ENCODE assay signal across 16 cellular contexts in genomic region chr9:14097666-14098065, GRCh38.
DNase-seq lines count a peak whose midpoint lies in the region; ATAC-seq, FAIRE-seq and TF ChIP-seq lines count a peak whose summit lies in the region.
"Had no signal": no experiment of that assay in that cellular context is flagged by ENCODE, and none has a peak within 500 bp of the region (broad histone marks: within the 10 kb centered on the region; RNA-seq: fewer than 3 reads in every experiment).

No MANE protein-coding gene starts in this region.

- H3K4me2 ChIP-seq in endothelial cell of umbilical vein (ENCODE audit: insufficient read depth, low read length): peak overlapping the region; percentile 78

- no peaks in the 10 kb centered on the region for H4K20me1 ChIP-seq in endothelial cell of umbilical vein (replicated peaks; ENCODE audit: control insufficient read depth, extremely low read depth, insufficient read depth, low read length)

- peaks cover 5% of the 10 kb centered on the region for H3K79me2 ChIP-seq in endothelial cell of umbilical vein (ENCODE audit: control insufficient read depth, insufficient read depth, low read length)

- TF ChIP-seq POLR2A in right lobe of liver (IDR thresholded peaks at IDR 0.05): no peak
- peak; percentile 7 for TF ChIP-seq POLR2A in endothelial cell of umbilical vein (IDR thresholded peaks at IDR 0.05; ENCODE audit: low read depth, low read length)
- no peak for TF ChIP-seq POLR2A in Peyer's patch (IDR thresholded peaks at IDR 0.05)

- no TSS peak for BruUV-seq in endothelial cell of umbilical vein (replicated peaks; lab: Mats Ljungman, UMichigan)

- no peak overlapping the region for H2AFZ ChIP-seq in endothelial cell of umbilical vein (ENCODE audit: low read depth, low read length)

- no peak for ATAC-seq in right lobe of liver
- ATAC-seq: HCT116 had no signal

- H3K9me3 ChIP-seq in liver (ENCODE audit: control insufficient read depth in 4 of 4, low read length in 3 of 4) (no peaks in the 10 kb centered on the region), right lobe of liver (no peaks in the 10 kb centered on the region), endothelial cell of umbilical vein (replicated peaks; ENCODE audit: control insufficient read depth, insufficient read depth, low read length) (no peaks in the 10 kb centered on the region), Peyer's patch (no peaks in the 10 kb centered on the region)

- WGBS in liver: 65% methylated on average over 1 of the region's 1 CpG
- WGBS in right lobe of liver (ENCODE audit: insufficient coverage, low coverage, low lambda C conversion rate, missing lambda C conversion rate): 50% methylated on average over 1 of the region's 1 CpG

- no peak overlapping the region for H3K4me3 ChIP-seq in liver (ENCODE audit: low read depth in 1 of 3, low read length in 3 of 3)
- no peak overlapping the region for H3K4me3 ChIP-seq in right lobe of liver
- H3K4me3 ChIP-seq in endothelial cell of umbilical vein (replicated peaks in 1 of 3; ENCODE audit: insufficient read depth in 1 of 3, low read depth in 1 of 3, low read length in 3 of 3): peak overlapping the region in 1 of 3 experiments; percentile 60
- no peak overlapping the region for H3K4me3 ChIP-seq in rectal smooth muscle tissue (ENCODE audit: low read length)
- H3K4me3 ChIP-seq in Peyer's patch: no peak overlapping the region
- no peak overlapping the region for H3K4me3 ChIP-seq in H7 (ENCODE audit: insufficient read depth, low read depth, low read length)

- TF ChIP-seq CTCF in liver (IDR thresholded peaks at IDR 0.05; ENCODE audit: low read depth, low read length, missing input control) (no peak), right lobe of liver (IDR thresholded peaks at IDR 0.05) (no peak), endothelial cell of umbilical vein (IDR thresholded peaks at IDR 0.05; ENCODE audit: extremely low read depth in 1 of 2, insufficient read depth in 1 of 2, low read depth in 1 of 2, low read length in 2 of 2) (no peak), Peyer's patch (IDR thresholded peaks at IDR 0.05) (no peak)

- no peaks in the 10 kb centered on the region for H3K27me3 ChIP-seq in liver (ENCODE audit: control insufficient read depth in 4 of 4, insufficient read depth in 4 of 4, low read length in 3 of 4)
- no peaks in the 10 kb centered on the region for H3K27me3 ChIP-seq in right lobe of liver
- no peaks in the 10 kb centered on the region for H3K27me3 ChIP-seq in endothelial cell of umbilical vein (ENCODE audit: control insufficient read depth in 2 of 2, insufficient read depth in 2 of 2, low read length in 2 of 2)
- no peaks in the 10 kb centered on the region for H3K27me3 ChIP-seq in rectal smooth muscle tissue (ENCODE audit: control insufficient read depth, insufficient read depth, low read length)
- H3K27me3 ChIP-seq in Peyer's patch: no peaks in the 10 kb centered on the region
- no peaks in the 10 kb centered on the region for H3K27me3 ChIP-seq in H7 (ENCODE audit: control insufficient read depth, insufficient read depth, low read length)

- no peak for TF ChIP-seq RAD21 in liver (IDR thresholded peaks at IDR 0.05)

- H3K27ac ChIP-seq in liver (ENCODE audit: low read depth in 1 of 2, low read length in 2 of 2): no peak overlapping the region
- peak overlapping the region in 1 of 3 donors; percentile 10 for H3K27ac ChIP-seq in right lobe of liver
- peak overlapping the region; percentile 96 for H3K27ac ChIP-seq in endothelial cell of umbilical vein (ENCODE audit: insufficient read depth, low read depth, low read length)
- H3K27ac ChIP-seq in rectal smooth muscle tissue (ENCODE audit: low read depth, low read length): peak overlapping the region; percentile 64
- peak overlapping the region in 2 of 4 donors; percentile 38 to 60 for H3K27ac ChIP-seq in Peyer's patch

- DNase-seq in right lobe of liver: no peak
- DNase-seq in endothelial cell of umbilical vein (ENCODE audit: low read depth, low spot score): peak; percentile 47
- DNase-seq in NCI-H345 treated with DMSO at 0.1 percent for 48 hours (lab: John Stamatoyannopoulos, UW; ENCODE audit: unreplicated experiment): no peak
- no peak for DNase-seq in Peyer's patch
- no peak for DNase-seq in H7
- no peak for DNase-seq in NCI-H2107 (lab: John Stamatoyannopoulos, UW)
- DNase-seq: COR-L47; GF-D8; NCI-H774; stimulated activated CD4-positive, alpha-beta T cell treated with anti-CD3 and anti-CD28 coated beads, Interleukin-4, amount 100 ng/mL, for 1 hour; stimulated activated CD8-positive, alpha-beta memory T cell treated with anti-CD3 and anti-CD28 coated beads, Interleukin-4, amount 100 ng/mL, for 48 hours; T-helper 2 cell had no signal

- dilution Hi-C loops in endothelial cell of umbilical vein (cut with MboI; ENCODE audit: extremely low pct_ligation_motif_present, low sequenced_read_pairs): no loop called here

- POLR2A ChIA-PET in endothelial cell of umbilical vein (lab: Charles Lee): interaction anchor here (0.6 kb wide), 1 partner anchor 567 kb away, joined by 5 read pairs; no protein-coding TSS in a partner anchor

- H3K4me1 ChIP-seq in liver (ENCODE audit: control insufficient read depth in 4 of 4, insufficient read depth in 4 of 4, low read length in 3 of 4) (peaks cover 0 to 5% (median 0%) of the 10 kb centered on the region in 4 donors), right lobe of liver (peaks cover 0 to 8% (median 0%) of the 10 kb centered on the region in 4 donors), endothelial cell of umbilical vein (ENCODE audit: control insufficient read depth, extremely low read depth, insufficient read depth, low read length) (peaks cover 50% of the 10 kb centered on the region), rectal smooth muscle tissue (ENCODE audit: control insufficient read depth, insufficient read depth, low read length) (peaks cover 13% of the 10 kb centered on the region), Peyer's patch (no peaks in the 10 kb centered on the region)

- no peak overlapping the region for H3K9ac ChIP-seq in liver (ENCODE audit: low read depth in 1 of 2, low read length in 2 of 2)
- peak overlapping the region; percentile 89 for H3K9ac ChIP-seq in endothelial cell of umbilical vein (replicated peaks; ENCODE audit: extremely low read depth, insufficient read depth, low read length)
- H3K9ac ChIP-seq in rectal smooth muscle tissue (ENCODE audit: low read length): no peak overlapping the region

- intact Hi-C loops in right lobe of liver (cut with DNase I) (no loop called here), endothelial cell of umbilical vein (cut with micrococcal nuclease) (loop anchor here (1.0 to 5.0 kb wide), 12 partner anchors 95 to 819 kb away; partner anchors contain the start of gene MPDZ)

- CTCF ChIA-PET in endothelial cell of umbilical vein (lab: Charles Lee): interaction anchor here (0.8 to 2.7 kb wide), 13 partner anchors 11 to 670 kb away, joined by 3 to 12 read pairs (median 3); no protein-coding TSS in a partner anchor

- no peak for FAIRE-seq in endothelial cell of umbilical vein (lab: Jason Lieb, UNC)
- FAIRE-seq: urothelium cell line had no signal

- H3K36me3 ChIP-seq in liver (ENCODE audit: control insufficient read depth in 4 of 4, insufficient read depth in 3 of 4, low read depth in 1 of 4, low read length in 3 of 4) (peaks cover 0 to 7% (median 0%) of the 10 kb centered on the region in 4 donors), right lobe of liver (no peaks in the 10 kb centered on the region), endothelial cell of umbilical vein (ENCODE audit: control insufficient read depth in 2 of 2, extremely low read depth in 1 of 2, insufficient read depth in 2 of 2, low read length in 2 of 2) (peaks cover 6 to 12% of the 10 kb centered on the region in 2 experiments), rectal smooth muscle tissue (ENCODE audit: control insufficient read depth, insufficient read depth, low read length) (no peaks in the 10 kb centered on the region), Peyer's patch (no peaks in the 10 kb centered on the region), H7 (replicated peaks; ENCODE audit: control insufficient read depth, insufficient read depth, low read length) (no peaks in the 10 kb centered on the region)

- H3K9me1 ChIP-seq in endothelial cell of umbilical vein (replicated peaks; ENCODE audit: control insufficient read depth, extremely low read depth, insufficient read depth, low read length): no peaks in the 10 kb centered on the region

TF ChIP-seq in liver, 16 proteins besides CTCF, POLR2A, EP300 and RAD21 (continues in another document):
- TF ChIP-seq YY1 (IDR thresholded peaks at IDR 0.05): no peak
- peak; percentile 5 for TF ChIP-seq NR2F2 (IDR thresholded peaks at IDR 0.05)
- TF ChIP-seq, protein P1, sequence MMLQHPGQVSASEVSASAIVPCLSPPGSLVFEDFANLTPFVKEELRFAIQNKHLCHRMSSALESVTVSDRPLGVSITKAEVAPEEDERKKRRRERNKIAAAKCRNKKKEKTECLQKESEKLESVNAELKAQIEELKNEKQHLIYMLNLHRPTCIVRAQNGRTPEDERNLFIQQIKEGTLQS (IDR thresholded peaks at IDR 0.05): no peak

TF ChIP-seq in endothelial cell of umbilical vein, 7 proteins besides CTCF, POLR2A, EP300 and RAD21:
- TF ChIP-seq GATA2 (IDR thresholded peaks at IDR 0.05; ENCODE audit: insufficient read depth, insufficient read length, low read depth, low read length) (no peak), FOS (IDR thresholded peaks at IDR 0.05; ENCODE audit: borderline replicate concordance, insufficient read depth, low read length) (no peak), MYC (IDR thresholded peaks at IDR 0.05; ENCODE audit: low read depth, low read length) (no peak), POLR2AphosphoS5 (IDR thresholded peaks at IDR 0.05; ENCODE audit: insufficient read depth, low read depth, low read length) (no peak), EZH2 (IDR thresholded peaks at IDR 0.05; ENCODE audit: borderline replicate concordance, low read depth, low read length, severe bottlenecking) (no peak), JUN (IDR thresholded peaks at IDR 0.05; ENCODE audit: borderline replicate concordance, insufficient read depth, insufficient read length, low read depth) (no peak)
- TF ChIP-seq, protein P2, sequence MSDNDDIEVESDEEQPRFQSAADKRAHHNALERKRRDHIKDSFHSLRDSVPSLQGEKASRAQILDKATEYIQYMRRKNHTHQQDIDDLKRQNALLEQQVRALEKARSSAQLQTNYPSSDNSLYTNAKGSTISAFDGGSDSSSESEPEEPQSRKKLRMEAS (IDR thresholded peaks at IDR 0.05; ENCODE audit: insufficient read depth, insufficient read length): no peak
TF ChIP-seq in endothelial cell of umbilical vein: peak in this region for 0.

Comparison
In these comparisons a context has a peak if more than half of its experiments do, and no peak if none do; other contexts are left out.
1. H3K27ac ChIP-seq: peak in endothelial cell of umbilical vein (single experiment) and rectal smooth muscle tissue (single experiment); none in liver (0 of 2).